Comparison of ENCODE assay signal across 8 cellular contexts in the genomic region with DNA sequence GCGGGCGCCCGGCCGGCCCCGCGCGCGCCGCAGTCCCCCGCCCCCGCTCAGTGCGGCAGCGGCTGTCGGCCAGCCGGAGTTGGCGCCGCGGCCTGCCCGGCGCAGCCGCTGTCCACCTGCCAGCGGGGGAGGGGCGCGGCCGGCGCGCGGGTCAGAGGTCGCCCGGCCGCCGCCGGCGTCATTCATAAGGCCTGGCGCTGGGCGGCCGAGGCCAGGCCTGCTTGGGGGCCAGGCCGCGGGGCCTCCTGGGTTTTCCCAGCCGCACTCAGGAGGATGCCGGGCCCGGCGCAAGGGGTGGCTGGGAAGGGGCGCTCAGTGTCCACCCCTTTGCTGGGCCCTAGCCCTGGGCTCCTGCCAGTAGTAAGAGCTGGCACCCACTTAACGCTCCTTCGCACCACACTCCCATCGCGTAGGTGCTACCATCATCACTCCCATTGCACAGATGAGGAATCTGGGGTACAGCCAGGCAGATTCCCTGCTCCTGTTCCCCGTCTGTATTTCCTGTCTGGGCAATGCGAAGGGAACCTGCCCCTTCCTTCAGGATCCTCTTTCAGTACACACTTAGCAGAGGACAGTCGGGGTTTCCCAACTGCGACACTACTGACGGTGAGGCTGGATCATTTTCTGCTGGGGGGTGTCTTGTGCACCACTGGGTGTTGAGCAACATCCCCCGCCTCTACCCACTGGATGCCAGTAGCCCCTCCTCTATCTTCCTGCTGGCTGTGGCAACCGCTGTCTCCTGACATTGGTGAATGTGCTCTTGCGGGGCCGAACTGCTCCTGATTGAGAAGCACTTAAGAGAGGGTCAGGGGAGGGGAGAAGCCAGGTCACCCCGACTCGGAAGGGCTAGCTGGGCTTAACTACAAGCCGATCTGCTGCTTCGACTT. TPM values are rescaled to one million over a fixed set of nuclear protein-coding genes. Genes with fewer than 3 reads are reported as not detected.
DNase-seq lines count a peak whose midpoint lies in the region; ATAC-seq, FAIRE-seq and TF ChIP-seq lines count a peak whose summit lies in the region.

No MANE protein-coding gene starts in this region.

- POLR2A ChIA-PET in T-cell (lab: Charles Lee), result no interaction called here

- peak overlapping the region; percentile 66 for H3K4me3 ChIP-seq in AG10803 (ENCODE audit: low read length)
- peak overlapping the region; percentile 42 for H3K4me3 ChIP-seq in bronchial epithelial cell (ENCODE audit: low read depth, low read length)
- H3K4me3 ChIP-seq in skeletal muscle cell (ENCODE audit: low read depth, low read length), result peak overlapping the region; percentile 53

- DNase-seq in AG10803 (ENCODE audit: low read depth) (peak; percentile 91), KBM-7 (peak; percentile 76), T-cell (peak in 33 of 34 experiments; percentile 19 to 78 (median 59)), bronchial epithelial cell (ENCODE audit: low read depth) (peak; percentile 63), inferior parietal cortex (ENCODE audit: extremely low spot score) (peak; percentile 66), skeletal muscle cell (ENCODE audit: low read depth) (peak; percentile 63), RPMI8226 (no peak)

- no peak for TF ChIP-seq CTCF in AG10803 (conservative IDR thresholded peaks at IDR 0.05; ENCODE audit: low read length)
- TF ChIP-seq CTCF in bronchial epithelial cell (IDR thresholded peaks at IDR 0.05; ENCODE audit: insufficient read depth, low read length, severe bottlenecking), result no peak

- CTCF ChIA-PET in T-cell (lab: Charles Lee), result interaction anchor here (0.5 to 1.2 kb wide), 4 partner anchors 18 to 369 kb away, joined by 3 to 6 read pairs (median 4); a partner anchor contains a TSS

- peak overlapping the region; percentile 81 to 96 (median 89) for H3K4me3 Mint-ChIP-seq in T-cell

- H3K27me3 ChIP-seq in bronchial epithelial cell (ENCODE audit: control insufficient read depth, insufficient read depth, low read length), result no peaks in the 10 kb centered on the region

- peak overlapping the region; percentile 87 to 89 for H3K27ac Mint-ChIP-seq in T-cell

- H3K4me1 Mint-ChIP-seq in T-cell, result peaks cover 39 to 41% (median 40%) of the 10 kb centered on the region in 3 donors

- FAIRE-seq in bronchial epithelial cell (lab: Jason Lieb, UNC), result peak; percentile 47

- in situ Hi-C loops in KBM-7 (cut with MboI; ENCODE audit: low pct_unique_long_range_greater_than_20kb, low sequenced_read_pairs), result no loop called here

- ATAC-seq in GM19043 (IDR thresholded peaks at IDR 0.05; ENCODE audit: low read depth, unreplicated experiment), result peak; percentile 22
- ATAC-seq in T-cell (replicated peaks in 1 of 4), result peak in 1 of 4 experiments; percentile 30

- no peaks in the 10 kb centered on the region for H3K36me3 Mint-ChIP-seq in T-cell

- no peaks in the 10 kb centered on the region for H3K27me3 Mint-ChIP-seq in T-cell

- H3K36me3 ChIP-seq in bronchial epithelial cell (ENCODE audit: control insufficient read depth, insufficient read depth, low read length), result no peaks in the 10 kb centered on the region

- no peaks in the 10 kb centered on the region for H3K9me3 Mint-ChIP-seq in T-cell

RNA-seq across cellular contexts. Expression of a gene that starts 0.8 kb away (rescaled TPM):
- total RNA-seq in T-cell (10 to 100 TPM; 43.0 to 53.5 (median 48.9) TPM), bronchial epithelial cell (13.7 and 13.8 TPM in 2 replicates)

RNA-seq across cellular contexts. Expression of a gene that starts 18.0 kb away (rescaled TPM):
- total RNA-seq in T-cell (1 to 10 TPM; 2.6 to 4.4 (median 3.3) TPM), bronchial epithelial cell (0.26 and 0.53 TPM in 2 replicates)

RNA-seq across cellular contexts. Expression of a gene that starts 27.9 kb away (rescaled TPM):
- 10 to 100 TPM; 38.9 to 75.0 (median 59.2) TPM for total RNA-seq in T-cell
- 14.7 and 16.8 TPM in 2 replicates for total RNA-seq in bronchial epithelial cell

RNA-seq across cellular contexts. Expression of a gene that starts 32.8 kb away (rescaled TPM):
- total RNA-seq in T-cell (under 1 TPM in 3 of 5 donors, not detected in 2; 0.53 to 0.98 (median 0.58) TPM), bronchial epithelial cell (not detected in 2 replicates)

RNA-seq across cellular contexts. Expression of a gene that starts 45.8 kb away (rescaled TPM):
- 1 to 10 TPM in 3 of 5 donors, under 1 TPM in 2; 0.28 to 2.0 (median 1.1) TPM for total RNA-seq in T-cell
- total RNA-seq in bronchial epithelial cell, result 0.26 and 1.4 TPM in 2 replicates
